In the genomic region with DNA sequence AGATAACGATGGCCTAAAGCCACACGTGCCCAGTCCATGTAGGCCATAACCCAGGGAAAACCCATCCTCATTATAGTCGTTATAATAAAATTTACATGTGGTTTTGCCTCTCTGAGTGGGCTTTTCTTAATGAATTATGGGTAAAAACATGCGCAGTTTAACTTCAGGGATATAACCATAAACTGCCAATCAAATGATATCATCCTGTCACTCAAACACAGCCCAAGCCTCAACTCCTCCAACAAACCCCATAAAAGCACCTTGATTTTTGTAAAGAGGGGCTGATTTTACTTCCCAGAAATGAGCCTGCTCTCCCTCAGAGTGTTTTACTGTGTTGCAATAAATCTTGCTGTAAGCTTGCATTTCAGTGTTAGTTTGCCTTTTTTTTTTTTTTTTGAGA, we compare ENCODE assay signal across 19 cellular contexts. TPM values are rescaled to one million over a fixed set of nuclear protein-coding genes. Genes with fewer than 3 reads are reported as not detected.
DNase-seq lines count a peak whose midpoint lies in the region; ATAC-seq, FAIRE-seq and TF ChIP-seq lines count a peak whose summit lies in the region.
"Had no signal": no experiment of that assay in that cellular context is flagged by ENCODE, and none has a peak within 500 bp of the region (broad histone marks: within the 10 kb centered on the region; RNA-seq: fewer than 3 reads in every experiment).

No MANE protein-coding gene starts in this region.

- H3K27me3 Mint-ChIP-seq in CD14-positive monocyte (ENCODE audit: low read depth in 3 of 3): peaks cover 0 to 4% (median 4%) of the 10 kb centered on the region in 3 donors
- no peaks in the 10 kb centered on the region for H3K27me3 Mint-ChIP-seq in stimulated activated naive CD8-positive, alpha-beta T cell treated with anti-CD3 and anti-CD28 coated beads, Interleukin-15, amount 100 ng/mL, for 72 hours
- H3K27me3 Mint-ChIP-seq: CD4-positive, alpha-beta memory T cell had no signal

- peaks cover 89% of the 10 kb centered on the region for H3K4me1 Mint-ChIP-seq in CD14-positive monocyte
- H3K4me1 Mint-ChIP-seq in stimulated activated naive CD8-positive, alpha-beta T cell treated with anti-CD3 and anti-CD28 coated beads, Interleukin-15, amount 100 ng/mL, for 72 hours: peaks cover 32% of the 10 kb centered on the region

- no peak overlapping the region for H2AFZ ChIP-seq in K562 (ENCODE audit: low read depth, low read length)

- TF ChIP-seq POLR2A in K562 (conservative IDR thresholded peaks at IDR 0.05): no peak

- no peaks in the 10 kb centered on the region for H3K79me2 ChIP-seq in K562 (ENCODE audit: control insufficient read depth, insufficient read depth, low read length)

- peaks cover 7% of the 10 kb centered on the region; the same call in 1 of the 3 replicates for H3K36me3 ChIP-seq in K562 (ENCODE audit: control insufficient read depth, insufficient read depth, low read length)
- peaks cover 0 to 8% of the 10 kb centered on the region in 2 donors for H3K36me3 ChIP-seq in psoas muscle (ENCODE audit: insufficient read depth in 1 of 2, low read depth in 1 of 2)

- no peak for TF ChIP-seq EP300 in K562 (IDR thresholded peaks at IDR 0.05; ENCODE audit: low read length)

- ATAC-seq in K562 (no peak), left lobe of liver (no peak), psoas muscle (no peak), HG03439 (IDR thresholded peaks at IDR 0.05; ENCODE audit: unreplicated experiment) (no peak)
- no peak for ATAC-seq in stimulated activated naive CD8-positive, alpha-beta T cell treated with anti-CD3 and anti-CD28 coated beads, Interleukin-15, amount 100 ng/mL, for 72 hours

- DNase-seq in CD14-positive monocyte (ENCODE audit: low spot score) (no peak), MV-4-11 (lab: John Stamatoyannopoulos, UW) (peak; percentile 7), K562 (ENCODE audit: extremely low read depth in 1 of 4, low spot score in 3 of 4) (no peak), left lobe of liver (ENCODE audit: low spot score) (peak; percentile 10), psoas muscle (no peak)
- DNase-seq in stimulated activated naive CD8-positive, alpha-beta T cell treated with anti-CD3 and anti-CD28 coated beads, Interleukin-15, amount 100 ng/mL, for 72 hours: no peak
- DNase-seq: ACHN; CD4-positive, alpha-beta memory T cell; DMS153; DMS79 treated with DMSO at 0.1 percent for 48 hours; EL; GDM1; HCEC 1CT; IMR-90 had no signal

- no peaks in the 10 kb centered on the region for H4K20me1 ChIP-seq in K562 (replicated peaks; ENCODE audit: control insufficient read depth, insufficient read depth, low read length)
- H4K20me1 ChIP-seq: BLaER1 treated with 17β-estradiol and CSF1 and Interleukin-3, amounts not matched to agents 10 nM and 100 nM had no signal

- H3K27me3 ChIP-seq in K562 (ENCODE audit: control insufficient read depth in 2 of 2, insufficient read depth in 2 of 2, low read length in 2 of 2): no peaks in the 10 kb centered on the region
- H3K27me3 ChIP-seq in psoas muscle (ENCODE audit: insufficient read depth in 3 of 3, low read length in 2 of 3): no peaks in the 10 kb centered on the region
- H3K27me3 ChIP-seq: BLaER1 treated with 17β-estradiol and CSF1 and Interleukin-3, amounts not matched to agents 10 nM and 100 nM had no signal

- H3K9me3 ChIP-seq in K562 (replicated peaks; ENCODE audit: control insufficient read depth, insufficient read depth, low read depth, low read length) (no peaks in the 10 kb centered on the region), psoas muscle (no peaks in the 10 kb centered on the region)
- H3K9me3 ChIP-seq: BLaER1 treated with 17β-estradiol and CSF1 and Interleukin-3, amounts not matched to agents 10 nM and 100 nM had no signal

- H3K4me2 ChIP-seq in K562 (ENCODE audit: insufficient read depth, low read length): no peak overlapping the region

- FAIRE-seq in K562 (lab: Jason Lieb, UNC): no peak
- FAIRE-seq: GM19239 had no signal

- WGBS in K562 (ENCODE audit: insufficient coverage, low coverage, missing lambda C conversion rate): 27% methylated on average over 4 of the region's 4 CpGs
- 81 to 94% (median 91%) methylated on average over 4 of the region's 4 CpGs for WGBS in psoas muscle, 3 donors

- peaks cover 0 to 5% (median 0%) of the 10 kb centered on the region in 7 donors for H3K9me3 Mint-ChIP-seq in CD14-positive monocyte
- H3K9me3 Mint-ChIP-seq in stimulated activated naive CD8-positive, alpha-beta T cell treated with anti-CD3 and anti-CD28 coated beads, Interleukin-15, amount 100 ng/mL, for 72 hours: no peaks in the 10 kb centered on the region
- H3K9me3 Mint-ChIP-seq: CD4-positive, alpha-beta memory T cell had no signal

- H3K36me3 Mint-ChIP-seq in CD14-positive monocyte: peaks cover 5 to 11% of the 10 kb centered on the region in 2 donors

- H3K4me1 ChIP-seq in K562 (replicated peaks in 1 of 2; ENCODE audit: control insufficient read depth in 2 of 2, insufficient read depth in 2 of 2, low read length in 2 of 2) (no peaks in the 10 kb centered on the region; a peak in 2 of 5 replicates), psoas muscle (no peaks in the 10 kb centered on the region)

- CTCF ChIA-PET in K562 (lab: Yijun Ruan, JAX; ENCODE audit: low intra/inter-chr PET ratio): no interaction called here

- H3K27ac ChIP-seq in K562 (ENCODE audit: extremely low read depth, low read depth, low read length) (no peak overlapping the region), psoas muscle (no peak overlapping the region)

- POLR2A ChIA-PET in K562 (lab: Yijun Ruan, JAX): no interaction called here

- no peak for TF ChIP-seq CTCF in CD14-positive monocyte (IDR thresholded peaks at IDR 0.05)
- no peak for TF ChIP-seq CTCF in K562 (IDR thresholded peaks at IDR 0.05 in 2 of 3, conservative IDR thresholded peaks at IDR 0.05 in 1 of 3; ENCODE audit: insufficient read depth in 2 of 3, low read depth in 1 of 3, low read length in 3 of 3)
- no peak for TF ChIP-seq CTCF in psoas muscle (IDR thresholded peaks at IDR 0.05)

- H3K9ac ChIP-seq in K562 (ENCODE audit: insufficient read depth in 1 of 2, low read depth in 2 of 2, low read length in 2 of 2): no peak overlapping the region
- H3K9ac ChIP-seq: BLaER1 treated with 17β-estradiol and CSF1 and Interleukin-3, amounts not matched to agents 10 nM and 100 nM had no signal

- H3K4me3 ChIP-seq in K562 (no peak overlapping the region), psoas muscle (no peak overlapping the region)
- H3K4me3 ChIP-seq: BLaER1 treated with 17β-estradiol and CSF1 and Interleukin-3, amounts not matched to agents 10 nM and 100 nM had no signal

- in situ Hi-C loops in K562 (cut with MboI): no loop called here

- no TSS peak for BruUV-seq in K562 (replicated peaks; lab: Mats Ljungman, UMichigan)

- H3K9me1 ChIP-seq in K562 (ENCODE audit: control insufficient read depth, insufficient read depth, low read length): no peaks in the 10 kb centered on the region

- no peak for TF ChIP-seq RAD21 in K562 (CRISPR knock-in tag; conservative IDR thresholded peaks at IDR 0.05 in 1 of 2, IDR thresholded peaks at IDR 0.05 in 1 of 2)

- peak overlapping the region; percentile 80 to 99 (median 87) for H3K27ac Mint-ChIP-seq in CD14-positive monocyte
- H3K27ac Mint-ChIP-seq in stimulated activated naive CD8-positive, alpha-beta T cell treated with anti-CD3 and anti-CD28 coated beads, Interleukin-15, amount 100 ng/mL, for 72 hours: no peak overlapping the region

- no peak overlapping the region for H3K4me3 Mint-ChIP-seq in CD14-positive monocyte
- no peak overlapping the region for H3K4me3 Mint-ChIP-seq in stimulated activated naive CD8-positive, alpha-beta T cell treated with anti-CD3 and anti-CD28 coated beads, Interleukin-15, amount 100 ng/mL, for 72 hours
- H3K4me3 Mint-ChIP-seq: CD4-positive, alpha-beta memory T cell had no signal

- intact Hi-C loops in CD14-positive monocyte (cut with micrococcal nuclease): no loop called here
- intact Hi-C loops in K562 (cut with micrococcal nuclease): no loop called here
- intact Hi-C loops in psoas muscle (cut with DNase I): no loop called here

RNA-seq across cellular contexts. Expression of gene SETX, which starts 15.8 kb away (rescaled TPM):
- polyA plus RNA-seq in CD14-positive monocyte (10 to 100 TPM; 18.4 to 31.7 TPM), K562 (2011; rRNA removed) (21.5 and 29.3 TPM in 2 replicates), K562 (2014; fragmentation: Illumina TruSeq; extraction: Trizol) (21.8 and 25.1 TPM in 2 replicates), K562 (2014; fragmentation: Nextera tagmentation; extraction: Ambion mirVana) (10 to 100 TPM in 1 of 2 experiments, 1 to 10 TPM in 1; 8.7 to 11.5 TPM), K562 (2014; rRNA removed) (16.4 and 18.6 TPM in 2 replicates), psoas muscle (10 to 100 TPM; 10.0 to 20.4 (median 19.8) TPM)
- total RNA-seq in K562 (2011; cell fraction: chromatin; rRNA removed; ENCODE audit: low replicate concordance): 58.7 and 203 TPM in 2 replicates
- total RNA-seq in K562 (2011; cell fraction: nucleolus; rRNA removed): 29.5 and 47.4 TPM in 2 replicates
- total RNA-seq in K562 (2011; cell fraction: nucleoplasm; rRNA removed): 73.7 and 74.7 TPM in 2 replicates
- total RNA-seq in K562 (2014; rRNA removed) (27.0 and 28.8 TPM in 2 replicates), K562 (2014; rRNA removed; fragmentation: Illumina TruSeq; extraction: Trizol) (45.7 and 53.6 TPM in 2 replicates), K562 (2015; rRNA removed; fragmentation: Illumina TruSeq; extraction: Trizol) (42.9 and 44.0 TPM in 2 replicates), K562 (2021) (26.0 and 28.7 TPM in 2 replicates), left lobe of liver (15.8 TPM), psoas muscle (10 to 100 TPM; 20.6 to 26.8 (median 22.7) TPM)
- 11.6 and 14.0 TPM in 2 replicates for polyA plus RNA-seq in K562 (2011; cell fraction: cytosol; rRNA removed)
- 29.5 and 33.8 TPM in 2 replicates for polyA plus RNA-seq in K562 (2011; cell fraction: nucleus; rRNA removed)
- polyA plus RNA-seq in K562 (2012): 17.1 and 17.2 TPM in 2 replicates
- polyA minus RNA-seq in K562 (2011; rRNA and poly(A)+ RNA removed): 119 and 120 TPM in 2 replicates
- 30.2 and 38.8 TPM in 2 replicates for polyA minus RNA-seq in K562 (2011; cell fraction: cytosol; rRNA and poly(A)+ RNA removed)
- polyA minus RNA-seq in K562 (2011; cell fraction: nucleus; rRNA and poly(A)+ RNA removed): 45.5 and 72.8 TPM in 2 replicates

RNA-seq across cellular contexts. Expression of gene TTF1, which starts 36.0 kb away (rescaled TPM):
- 1 to 10 TPM; 2.2 to 4.1 TPM for polyA plus RNA-seq in CD14-positive monocyte
- 7.8 and 26.1 TPM in 2 replicates for total RNA-seq in K562 (2011; cell fraction: chromatin; rRNA removed; ENCODE audit: low replicate concordance)
- total RNA-seq in K562 (2011; cell fraction: nucleolus; rRNA removed): 4.6 and 4.8 TPM in 2 replicates
- 5.7 and 6.5 TPM in 2 replicates for total RNA-seq in K562 (2011; cell fraction: nucleoplasm; rRNA removed)
- total RNA-seq in K562 (2014; rRNA removed): 11.1 and 16.3 TPM in 2 replicates
- total RNA-seq in K562 (2014; rRNA removed; fragmentation: Illumina TruSeq; extraction: Trizol): 17.7 and 20.0 TPM in 2 replicates
- total RNA-seq in K562 (2015; rRNA removed; fragmentation: Illumina TruSeq; extraction: Trizol): 15.8 and 18.5 TPM in 2 replicates
- total RNA-seq in K562 (2021): 12.0 and 13.3 TPM in 2 replicates
- 9.0 and 15.0 TPM in 2 replicates for polyA plus RNA-seq in K562 (2011; rRNA removed)
- 3.9 and 5.0 TPM in 2 replicates for polyA plus RNA-seq in K562 (2011; cell fraction: cytosol; rRNA removed)
- polyA plus RNA-seq in K562 (2011; cell fraction: nucleus; rRNA removed): 3.1 and 3.7 TPM in 2 replicates
- 11.0 and 14.5 TPM in 2 replicates for polyA plus RNA-seq in K562 (2012)
- polyA plus RNA-seq in K562 (2014; fragmentation: Illumina TruSeq; extraction: Trizol): 16.2 and 17.4 TPM in 2 replicates
- polyA plus RNA-seq in K562 (2014; fragmentation: Nextera tagmentation; extraction: Ambion mirVana): 10 to 100 TPM in 1 of 2 experiments, 1 to 10 TPM in 1; 9.0 to 12.4 TPM
- 15.8 and 19.4 TPM in 2 replicates for polyA plus RNA-seq in K562 (2014; rRNA removed)
- polyA minus RNA-seq in K562 (2011; rRNA and poly(A)+ RNA removed): 11.7 and 11.8 TPM in 2 replicates
- 3.5 and 4.3 TPM in 2 replicates for polyA minus RNA-seq in K562 (2011; cell fraction: cytosol; rRNA and poly(A)+ RNA removed)
- 4.2 and 6.6 TPM in 2 replicates for polyA minus RNA-seq in K562 (2011; cell fraction: nucleus; rRNA and poly(A)+ RNA removed)
- 2.4 TPM for total RNA-seq in left lobe of liver
- 10 to 100 TPM; 11.1 to 15.3 (median 12.0) TPM for total RNA-seq in psoas muscle
- 10 to 100 TPM; 21.5 to 33.8 (median 22.4) TPM for polyA plus RNA-seq in psoas muscle

RNA-seq across cellular contexts. Expression of gene CFAP77, which starts 39.4 kb away (rescaled TPM):
- polyA plus RNA-seq in CD14-positive monocyte: not detected
- total RNA-seq in K562 (2011; cell fraction: chromatin; rRNA removed; ENCODE audit: low replicate concordance): not detected in 2 replicates
- not detected in 2 replicates for total RNA-seq in K562 (2011; cell fraction: nucleolus; rRNA removed)
- not detected in 2 replicates for total RNA-seq in K562 (2011; cell fraction: nucleoplasm; rRNA removed)
- total RNA-seq in K562 (2014; rRNA removed): not detected in 2 replicates
- total RNA-seq in K562 (2014; rRNA removed; fragmentation: Illumina TruSeq; extraction: Trizol): not detected in 2 replicates
- not detected in 2 replicates for total RNA-seq in K562 (2015; rRNA removed; fragmentation: Illumina TruSeq; extraction: Trizol)
- not detected in 2 replicates for total RNA-seq in K562 (2021)
- polyA plus RNA-seq in K562 (2011; rRNA removed): not detected in 2 replicates
- not detected in 2 replicates for polyA plus RNA-seq in K562 (2011; cell fraction: cytosol; rRNA removed)
- not detected in 2 replicates for polyA plus RNA-seq in K562 (2011; cell fraction: nucleus; rRNA removed)
- not detected in 2 replicates for polyA plus RNA-seq in K562 (2012)
- not detected in 2 replicates for polyA plus RNA-seq in K562 (2014; fragmentation: Illumina TruSeq; extraction: Trizol)
- not detected for polyA plus RNA-seq in K562 (2014; fragmentation: Nextera tagmentation; extraction: Ambion mirVana)
- not detected in 2 replicates for polyA plus RNA-seq in K562 (2014; rRNA removed)
- not detected in 2 replicates for polyA minus RNA-seq in K562 (2011; rRNA and poly(A)+ RNA removed)
- polyA minus RNA-seq in K562 (2011; cell fraction: cytosol; rRNA and poly(A)+ RNA removed): not detected in 2 replicates
- polyA minus RNA-seq in K562 (2011; cell fraction: nucleus; rRNA and poly(A)+ RNA removed): not detected in 2 replicates
- not detected for total RNA-seq in left lobe of liver
- total RNA-seq in psoas muscle: not detected
- not detected for polyA plus RNA-seq in psoas muscle
- total RNA-seq: A172; CD4-positive, alpha-beta memory T cell; H4; IMR-90 had no signal
- polyA plus RNA-seq: CD4-positive, alpha-beta memory T cell; IMR-90 had no signal

Comparison
In these comparisons a context has a peak if more than half of its experiments do, and no peak if none do; other contexts are left out.
1. DNase-seq: peak in MV-4-11 (single experiment) and left lobe of liver (single experiment); none in CD14-positive monocyte (single experiment), K562 (0 of 4), psoas muscle (0 of 2) and stimulated activated naive CD8-positive, alpha-beta T cell treated with anti-CD3 and anti-CD28 coated beads, Interleukin-15, amount 100 ng/mL, for 72 hours (0 of 2).
2. H3K27ac Mint-ChIP-seq: peak in CD14-positive monocyte (7 of 7); none in stimulated activated naive CD8-positive, alpha-beta T cell treated with anti-CD3 and anti-CD28 coated beads, Interleukin-15, amount 100 ng/mL, for 72 hours (0 of 2).